Comparison of ENCODE assay signal across 23 cellular contexts in genomic region chr14:104791425-104791824, GRCh38. TPM values are rescaled to one million over a fixed set of nuclear protein-coding genes. Genes with fewer than 3 reads are reported as not detected.
DNase-seq lines count a peak whose midpoint lies in the region; ATAC-seq and TF ChIP-seq lines count a peak whose summit lies in the region.
"Had no signal": no experiment of that assay in that cellular context is flagged by ENCODE, and none has a peak within 500 bp of the region (broad histone marks: within the 10 kb centered on the region; RNA-seq: fewer than 3 reads in every experiment).

No MANE protein-coding gene starts in this region.

- peak overlapping the region; percentile 95; the same call in 1 of the 2 replicates for H3K9ac ChIP-seq in DND-41 (ENCODE audit: low read depth, low read length)
- H3K9ac ChIP-seq: GM23248 had no signal

- no peak overlapping the region for H2AFZ ChIP-seq in DND-41 (ENCODE audit: low read depth, low read length)
- H2AFZ ChIP-seq: GM23248 had no signal

- DNase-seq in DND-41, result no peak
- DNase-seq in RWPE1 (ENCODE audit: low spot score), result no peak
- no peak for DNase-seq in right lobe of liver
- no peak for DNase-seq in progenitor cell of endocrine pancreas (ENCODE audit: low spot score, unreplicated experiment)
- DNase-seq in T-cell, result no peak
- DNase-seq in CD14-positive monocyte (ENCODE audit: low spot score), result no peak
- DNase-seq: activated CD4-positive, alpha-beta T cell treated with anti-CD3 and anti-CD28 coated beads, Interleukin-2, amount 10 ng/mL, durations not matched to agents 7 days and 5 days; activated CD8-positive, alpha-beta memory T cell treated with anti-CD3 and anti-CD28 coated beads, Interleukin-2, amount 10 ng/mL, durations not matched to agents 7 days and 5 days; CD8-positive, alpha-beta T cell; DMS 273 treated with DMSO at 0.1 percent for 48 hours; foreskin keratinocyte; GM23248; mesenchymal stem cell; NCI-H510A; OCI-M1; ovary; T1000 had no signal

- 0 out of 2 replicates have a peak overlapping the region, but pooled peaks have one; percentile 98 for H3K4me2 ChIP-seq in DND-41 (ENCODE audit: insufficient read depth, low read length)

- H3K27me3 Mint-ChIP-seq in progenitor cell of endocrine pancreas, result no peaks in the 10 kb centered on the region
- H3K27me3 Mint-ChIP-seq in T-cell, result no peaks in the 10 kb centered on the region
- peaks cover 0 to 5% (median 2%) of the 10 kb centered on the region in 3 donors for H3K27me3 Mint-ChIP-seq in CD14-positive monocyte (ENCODE audit: low read depth in 3 of 3)
- H3K27me3 Mint-ChIP-seq: activated CD4-positive, alpha-beta T cell treated with anti-CD3 and anti-CD28 coated beads, Interleukin-2, amount 10 ng/mL, durations not matched to agents 7 days and 5 days; activated CD8-positive, alpha-beta memory T cell treated with anti-CD3 and anti-CD28 coated beads, Interleukin-2, amount 10 ng/mL, durations not matched to agents 7 days and 5 days; activated naive CD4-positive, alpha-beta T cell treated with anti-CD3 and anti-CD28 coated beads, Interleukin-2, amount 50 U/mL, for 24 hours had no signal

- H3K79me2 ChIP-seq in DND-41 (ENCODE audit: insufficient read depth, low read length), result peaks cover 88% of the 10 kb centered on the region

- no peaks in the 10 kb centered on the region for H3K36me3 Mint-ChIP-seq in progenitor cell of endocrine pancreas (ENCODE audit: insufficient read depth)
- H3K36me3 Mint-ChIP-seq in T-cell, result peaks cover 3% of the 10 kb centered on the region
- H3K36me3 Mint-ChIP-seq in CD14-positive monocyte, result peaks cover 18 to 45% of the 10 kb centered on the region in 2 donors
- H3K36me3 Mint-ChIP-seq: activated naive CD4-positive, alpha-beta T cell treated with anti-CD3 and anti-CD28 coated beads, Interleukin-2, amount 50 U/mL, for 24 hours had no signal

- POLR2A ChIA-PET in RWPE1 (lab: Yijun Ruan, JAX; ENCODE audit: low non-redundant PET) (no interaction called here), T-cell (lab: Charles Lee) (no interaction called here)

- peaks cover 76% of the 10 kb centered on the region for H3K36me3 ChIP-seq in DND-41 (ENCODE audit: insufficient read depth, low read length)
- peaks cover 0 to 3% (median 0%) of the 10 kb centered on the region in 4 donors for H3K36me3 ChIP-seq in right lobe of liver
- H3K36me3 ChIP-seq: ovary had no signal

- peaks cover 21% of the 10 kb centered on the region for H3K4me1 Mint-ChIP-seq in progenitor cell of endocrine pancreas (ENCODE audit: low read depth)
- peaks cover 39 to 58% (median 52%) of the 10 kb centered on the region in 3 donors for H3K4me1 Mint-ChIP-seq in T-cell
- H3K4me1 Mint-ChIP-seq in CD14-positive monocyte, result peaks cover 59% of the 10 kb centered on the region

- H3K4me1 ChIP-seq in DND-41 (ENCODE audit: insufficient read depth, low read length) (peaks cover 44% of the 10 kb centered on the region), right lobe of liver (peaks cover 0 to 86% (median 43%) of the 10 kb centered on the region in 4 donors)
- H3K4me1 ChIP-seq: foreskin keratinocyte had no signal

- no peaks in the 10 kb centered on the region for H3K9me3 Mint-ChIP-seq in progenitor cell of endocrine pancreas (ENCODE audit: low read depth)
- H3K9me3 Mint-ChIP-seq in T-cell, result no peaks in the 10 kb centered on the region
- peaks cover 0 to 2% (median 0%) of the 10 kb centered on the region in 7 donors for H3K9me3 Mint-ChIP-seq in CD14-positive monocyte
- H3K9me3 Mint-ChIP-seq: activated CD4-positive, alpha-beta T cell treated with anti-CD3 and anti-CD28 coated beads, Interleukin-2, amount 10 ng/mL, durations not matched to agents 7 days and 5 days; activated naive CD4-positive, alpha-beta T cell treated with anti-CD3 and anti-CD28 coated beads, Interleukin-2, amount 50 U/mL, for 24 hours; CD8-positive, alpha-beta T cell had no signal

- H3K4me3 ChIP-seq in DND-41 (ENCODE audit: low read depth in 1 of 2, low read length in 2 of 2), result no peak overlapping the region
- H3K4me3 ChIP-seq in right lobe of liver, result peak overlapping the region in 1 of 3 donors; percentile 16
- H3K4me3 ChIP-seq: esophagus muscularis mucosa, GM23248, ovary, right atrium auricular region, suprapubic skin had no signal

- H3K27ac Mint-ChIP-seq in progenitor cell of endocrine pancreas, result peak overlapping the region; percentile 38
- no peak overlapping the region for H3K27ac Mint-ChIP-seq in T-cell
- peak overlapping the region in 3 of 7 donors; percentile 10 to 56 (median 23) for H3K27ac Mint-ChIP-seq in CD14-positive monocyte
- H3K27ac Mint-ChIP-seq: activated CD4-positive, alpha-beta T cell treated with anti-CD3 and anti-CD28 coated beads, Interleukin-2, amount 10 ng/mL, durations not matched to agents 7 days and 5 days; activated CD8-positive, alpha-beta memory T cell treated with anti-CD3 and anti-CD28 coated beads, Interleukin-2, amount 10 ng/mL, durations not matched to agents 7 days and 5 days; activated naive CD4-positive, alpha-beta T cell treated with anti-CD3 and anti-CD28 coated beads, Interleukin-2, amount 50 U/mL, for 24 hours; CD8-positive, alpha-beta T cell had no signal

- intact Hi-C loops in right lobe of liver (cut with DNase I) (no loop called here), CD14-positive monocyte (cut with micrococcal nuclease) (loop anchor here in 1 of 2 donors (10.0 kb wide), 1 partner anchor 193 kb away; the partner anchor contains the start of gene CLBA1)

- WGBS in right lobe of liver (ENCODE audit: insufficient coverage, low coverage, low lambda C conversion rate, missing lambda C conversion rate), result 57% methylated on average over 5 of the region's 9 CpGs

- TF ChIP-seq POLR2A in right lobe of liver (IDR thresholded peaks at IDR 0.05), result no peak

- ATAC-seq in DND-41 (ENCODE audit: insufficient read depth, low read depth) (no peak), right lobe of liver (no peak), T-cell (replicated peaks in 1 of 4) (no peak), HG02759 (IDR thresholded peaks at IDR 0.05; ENCODE audit: unreplicated experiment) (no peak)
- ATAC-seq: activated CD8-positive, alpha-beta memory T cell treated with anti-CD3 and anti-CD28 coated beads, Interleukin-2, amount 10 ng/mL, durations not matched to agents 7 days and 5 days; CD8-positive, alpha-beta T cell; foreskin keratinocyte had no signal

- CTCF ChIA-PET in RWPE1 (lab: Yijun Ruan, JAX) (interaction anchor here (0.6 to 0.9 kb wide), 2 partner anchors 23 to 35 kb away, joined by 3 to 6 read pairs; no protein-coding TSS in a partner anchor), T-cell (lab: Charles Lee) (no interaction called here)

- H3K9me3 ChIP-seq in DND-41 (ENCODE audit: insufficient read depth, low read length, severe bottlenecking) (no peaks in the 10 kb centered on the region), right lobe of liver (no peaks in the 10 kb centered on the region)
- H3K9me3 ChIP-seq: esophagus muscularis mucosa, ovary, right atrium auricular region, spleen, suprapubic skin had no signal

- H3K27me3 ChIP-seq in DND-41 (ENCODE audit: insufficient read depth, low read length, poor library complexity) (no peaks in the 10 kb centered on the region), right lobe of liver (no peaks in the 10 kb centered on the region)
- H3K27me3 ChIP-seq: esophagus muscularis mucosa, ovary, right atrium auricular region, spleen, suprapubic skin had no signal

- TF ChIP-seq CTCF in DND-41 (IDR thresholded peaks at IDR 0.05; ENCODE audit: borderline replicate concordance, extremely low read depth, low read length, poor library complexity, severe bottlenecking), result no peak
- no peak for TF ChIP-seq CTCF in RWPE1 (conservative IDR thresholded peaks at IDR 0.05; ENCODE audit: low read depth)
- no peak for TF ChIP-seq CTCF in right lobe of liver (IDR thresholded peaks at IDR 0.05)
- TF ChIP-seq CTCF in progenitor cell of endocrine pancreas (IDR thresholded peaks at IDR 0.05; ENCODE audit: unreplicated experiment), result no peak
- TF ChIP-seq CTCF in CD14-positive monocyte (IDR thresholded peaks at IDR 0.05), result no peak

- H4K20me1 ChIP-seq in DND-41 (ENCODE audit: insufficient read depth, low read length), result peaks cover 84% of the 10 kb centered on the region

- no peak overlapping the region for H3K4me3 Mint-ChIP-seq in progenitor cell of endocrine pancreas (ENCODE audit: low read depth)
- H3K4me3 Mint-ChIP-seq in T-cell, result no peak overlapping the region
- H3K4me3 Mint-ChIP-seq in CD14-positive monocyte, result no peak overlapping the region
- H3K4me3 Mint-ChIP-seq: activated CD4-positive, alpha-beta T cell treated with anti-CD3 and anti-CD28 coated beads, Interleukin-2, amount 10 ng/mL, durations not matched to agents 7 days and 5 days; activated CD8-positive, alpha-beta memory T cell treated with anti-CD3 and anti-CD28 coated beads, Interleukin-2, amount 10 ng/mL, durations not matched to agents 7 days and 5 days; activated naive CD4-positive, alpha-beta T cell treated with anti-CD3 and anti-CD28 coated beads, Interleukin-2, amount 50 U/mL, for 24 hours; CD8-positive, alpha-beta T cell had no signal

- no peak overlapping the region for H3K27ac ChIP-seq in DND-41 (ENCODE audit: low read length)
- H3K27ac ChIP-seq in RWPE1, result peak overlapping the region; percentile 84
- peak overlapping the region in 2 of 3 donors; percentile 31 to 67 for H3K27ac ChIP-seq in right lobe of liver
- H3K27ac ChIP-seq: esophagus muscularis mucosa, foreskin keratinocyte, GM23248, ovary, right atrium auricular region, suprapubic skin had no signal

RNA-seq across cellular contexts. Expression of gene AKT1, which starts 4.1 kb away (rescaled TPM):
- total RNA-seq in right lobe of liver (10 to 100 TPM; 66.7 to 92.1 (median 83.9) TPM), progenitor cell of endocrine pancreas (147 and 151 TPM in 2 replicates), T-cell (100 to 1,000 TPM in 2 of 5 donors, 10 to 100 TPM in 3; 68.4 to 113 (median 99.7) TPM)
- polyA plus RNA-seq in CD14-positive monocyte, result 10 to 100 TPM in 1 of 2 donors, 1 to 10 TPM in 1; 7.2 to 26.4 TPM

RNA-seq across cellular contexts. Expression of gene ZBTB42, which starts 9.5 kb away (rescaled TPM):
- total RNA-seq in right lobe of liver (10 to 100 TPM in 2 of 6 experiments, 1 to 10 TPM in 4; 2.2 to 13.7 (median 3.6) TPM), progenitor cell of endocrine pancreas (12.3 and 12.6 TPM in 2 replicates), T-cell (10 to 100 TPM in 1 of 5 donors, 1 to 10 TPM in 4; 3.5 to 10.5 (median 9.4) TPM)
- under 1 TPM; 0.49 to 0.68 TPM for polyA plus RNA-seq in CD14-positive monocyte

RNA-seq across cellular contexts. Expression of gene SIVA1, which starts 38.5 kb away (rescaled TPM):
- total RNA-seq in right lobe of liver, result 100 to 1,000 TPM in 2 of 6 experiments, 10 to 100 TPM in 4; 38.1 to 252 (median 50.6) TPM
- total RNA-seq in progenitor cell of endocrine pancreas, result 98.6 and 116 TPM in 2 replicates
- 10 to 100 TPM; 62.3 to 93.5 (median 79.5) TPM for total RNA-seq in T-cell
- polyA plus RNA-seq in CD14-positive monocyte, result 100 to 1,000 TPM; 156 to 193 TPM
